24 cellular contexts compared by ENCODE assay signal in the genomic region with DNA sequence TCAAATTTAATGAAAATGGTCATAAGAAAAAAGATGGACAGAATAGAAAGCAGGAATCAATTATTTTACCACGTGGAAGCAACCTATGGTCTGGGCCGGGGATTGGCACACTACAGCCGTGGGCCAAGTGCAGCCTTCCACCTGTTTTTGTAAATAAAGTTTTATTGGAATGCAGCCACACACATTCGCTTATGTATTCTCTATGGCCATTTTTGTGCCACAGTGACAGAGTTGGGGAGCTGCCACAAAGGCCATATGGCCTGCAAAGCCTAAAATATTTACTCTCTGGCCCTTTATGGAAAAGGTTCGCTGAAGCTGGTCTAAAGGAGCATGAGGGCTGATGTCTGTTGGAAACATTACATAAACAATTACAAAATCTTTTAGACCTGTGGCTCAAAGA.
"Had no signal": no experiment of that assay in that cellular context is flagged by ENCODE, and none has a peak within 500 bp of the region (broad histone marks: within the 10 kb centered on the region; RNA-seq: fewer than 3 reads in every experiment).

No MANE protein-coding gene starts in this region.

- ATAC-seq: activated CD4-positive, CD25-positive, alpha-beta regulatory T cell treated with anti-CD3 and anti-CD28 coated beads, Interleukin-2, amount 50 U/mL, for 24 hours; activated CD8-positive, alpha-beta T cell treated with anti-CD3 and anti-CD28 coated beads for 36 hours; activated T-cell treated with anti-CD3 and anti-CD28 coated beads, Interleukin-2, amount 50 U/mL, for 72 hours had no signal

- H3K27ac ChIP-seq: brain microvascular endothelial cell, cardiac muscle cell, Peyer's patch, RWPE1, SJSA1 had no signal

- H3K36me3 ChIP-seq: brain microvascular endothelial cell, cardiac muscle cell, Peyer's patch, SJSA1 had no signal

- DNase-seq: activated CD4-positive, alpha-beta T cell treated with anti-CD3 and anti-CD28 coated beads for 4 hours; activated CD8-positive, alpha-beta memory T cell treated with anti-CD3 and anti-CD28 coated beads, Interleukin-2, amount 50 U/mL, for 4 hours; activated CD8-positive, alpha-beta T cell treated with anti-CD3 and anti-CD28 coated beads for 36 hours; activated gamma-delta T cell treated with Interleukin-2 at 50 U/mL for 16 hours; activated naive CD4-positive, alpha-beta T cell treated with anti-CD3 and anti-CD28 coated beads, Interleukin-2, amount 10 ng/mL, durations not matched to agents 7 days and 5 days; activated naive CD8-positive, alpha-beta T cell treated with anti-CD3 and anti-CD28 coated beads for 36 hours; activated T-cell treated with anti-CD3 and anti-CD28 coated beads, Interleukin-2, amount 50 U/mL, for 72 hours; brain microvascular endothelial cell; cerebellar nuclear complex; NCI-H1092; NCI-H1417 treated with DMSO at 0.1 percent for 48 hours; NCI-H1694; NCI-H2029; NCI-H2107; NCI-H2171 treated with DMSO at 0.1 percent for 48 hours; NCI-H226; NCI-H526; NCI-H774; Peyer's patch; Right ventricle myocardium superior had no signal

- H3K4me1 ChIP-seq: Peyer's patch had no signal

- H3K4me3 ChIP-seq: cardiac muscle cell, Peyer's patch, SJSA1 had no signal

- H3K9me3 ChIP-seq: Peyer's patch, SJSA1 had no signal

- H3K27me3 ChIP-seq: brain microvascular endothelial cell, cardiac muscle cell, Peyer's patch, SJSA1 had no signal
